In genomic region chr14:85530626-85531025, GRCh38 we compare ENCODE assay signal across 9 cellular contexts. TPM values are rescaled to one million over a fixed set of nuclear protein-coding genes. Genes with fewer than 3 reads are reported as not detected.
DNase-seq lines count a peak whose midpoint lies in the region; ATAC-seq, FAIRE-seq and TF ChIP-seq lines count a peak whose summit lies in the region.
"Had no signal": no experiment of that assay in that cellular context is flagged by ENCODE, and none has a peak within 500 bp of the region (broad histone marks: within the 10 kb centered on the region; RNA-seq: fewer than 3 reads in every experiment).

No MANE protein-coding gene starts in this region.

- peaks cover 7% of the 10 kb centered on the region for H3K36me3 Mint-ChIP-seq in activated CD8-positive, alpha-beta T cell treated with anti-CD3 and anti-CD28 coated beads, Interleukin-2, amount 10 ng/mL, durations not matched to agents 7 days and 5 days (ENCODE audit: low read depth)

- ATAC-seq in A549 (no peak), left lobe of liver (no peak), HG02852 (IDR thresholded peaks at IDR 0.05; ENCODE audit: unreplicated experiment) (no peak)
- ATAC-seq in activated CD8-positive, alpha-beta T cell treated with anti-CD3 and anti-CD28 coated beads, Interleukin-2, amount 10 ng/mL, durations not matched to agents 7 days and 5 days: no peak

- H3K9me3 ChIP-seq in A549 (no peaks in the 10 kb centered on the region), SJCRH30 (replicated peaks) (no peaks in the 10 kb centered on the region), neuronal stem cell (replicated peaks in 1 of 2; ENCODE audit: control insufficient read depth in 2 of 2, insufficient read depth in 1 of 2, low read depth in 1 of 2, low read length in 2 of 2) (no peaks in the 10 kb centered on the region)

- no peak for TF ChIP-seq CTCF in A549 (IDR thresholded peaks at IDR 0.05)
- TF ChIP-seq CTCF in fibroblast of pulmonary artery (IDR thresholded peaks at IDR 0.05; ENCODE audit: low read length, missing control alignments): no peak

- H3K9ac ChIP-seq in neuronal stem cell (ENCODE audit: low read depth, low read length, poor library complexity): no peak overlapping the region

- peak overlapping the region in 1 of 2 experiments; percentile 86; a peak in 3 of 6 replicates for H3K27ac ChIP-seq in A549
- peak overlapping the region; percentile 48 for H3K27ac ChIP-seq in SJCRH30
- H3K27ac ChIP-seq in neuronal stem cell (replicated peaks; ENCODE audit: low read length): no peak overlapping the region

- H2AFZ ChIP-seq in neuronal stem cell (ENCODE audit: low read length): peak overlapping the region; percentile 96

- H3K14ac ChIP-seq in neuronal stem cell (ENCODE audit: low read length): no peak overlapping the region

- H2BK12ac ChIP-seq in neuronal stem cell (ENCODE audit: low read length): no peak overlapping the region

- no peak overlapping the region for H3K18ac ChIP-seq in neuronal stem cell (ENCODE audit: low read length)

- no peak for FAIRE-seq in A549 (lab: Jason Lieb, UNC)
- FAIRE-seq: islet of Langerhans had no signal

- H3K4me1 Mint-ChIP-seq in activated CD8-positive, alpha-beta T cell treated with anti-CD3 and anti-CD28 coated beads, Interleukin-2, amount 10 ng/mL, durations not matched to agents 7 days and 5 days (ENCODE audit: low read depth): peaks cover 20% of the 10 kb centered on the region

- TF ChIP-seq EP300 in A549 (IDR thresholded peaks at IDR 0.05): no peak

- no peak overlapping the region for H2BK15ac ChIP-seq in neuronal stem cell (ENCODE audit: low read length)

- CTCF ChIA-PET in A549 (lab: Yijun Ruan, JAX): interaction anchor here (1.7 to 4.3 kb wide), 3 partner anchors 23 to 120 kb away, joined by 4 to 30 read pairs (median 17); no protein-coding TSS in a partner anchor
- CTCF ChIA-PET in activated CD8-positive, alpha-beta T cell treated with anti-CD3 and anti-CD28 coated beads, Interleukin-2, amount 10 ng/mL, durations not matched to agents 7 days and 5 days (lab: Charles Lee): no interaction called here

- no peaks in the 10 kb centered on the region for H3K79me1 ChIP-seq in neuronal stem cell (ENCODE audit: low read depth, low read length)

- H3K27me3 Mint-ChIP-seq in activated CD8-positive, alpha-beta T cell treated with anti-CD3 and anti-CD28 coated beads, Interleukin-2, amount 10 ng/mL, durations not matched to agents 7 days and 5 days (ENCODE audit: low read depth): peaks cover 70% of the 10 kb centered on the region

- no peak overlapping the region for H2AK5ac ChIP-seq in neuronal stem cell (ENCODE audit: low read depth, low read length)

- H3K27me3 ChIP-seq in SJCRH30: no peaks in the 10 kb centered on the region
- peaks cover 2 to 63% (median 35%) of the 10 kb centered on the region in 3 experiments for H3K27me3 ChIP-seq in neuronal stem cell (ENCODE audit: control insufficient read depth in 3 of 3, insufficient read depth in 3 of 3, low read depth in 1 of 3, low read length in 3 of 3)

- H3K4me2 ChIP-seq in A549 (peak overlapping the region; percentile 85), neuronal stem cell (ENCODE audit: insufficient read depth, low read length, poor library complexity, severe bottlenecking) (peak overlapping the region; percentile 93)

- no peak overlapping the region for H3K27ac Mint-ChIP-seq in activated CD8-positive, alpha-beta T cell treated with anti-CD3 and anti-CD28 coated beads, Interleukin-2, amount 10 ng/mL, durations not matched to agents 7 days and 5 days

- TF ChIP-seq POLR2A in A549 (IDR thresholded peaks at IDR 0.05; ENCODE audit: low read length): no peak

- no peak overlapping the region for H3K23ac ChIP-seq in neuronal stem cell (ENCODE audit: low read depth, low read length, poor library complexity)

- H3K4ac ChIP-seq in neuronal stem cell (ENCODE audit: low read length): no peak overlapping the region

- H2BK120ac ChIP-seq in neuronal stem cell (ENCODE audit: low read depth, low read length): no peak overlapping the region

- H3K4me3 ChIP-seq in A549 (peak overlapping the region; percentile 51), SJCRH30 (peak overlapping the region; percentile 96), fibroblast of pulmonary artery (replicated peaks; ENCODE audit: low read depth, low read length) (peak overlapping the region; percentile 83), neuronal stem cell (ENCODE audit: low read length in 2 of 2) (peak overlapping the region; percentile 56 to 82)

- no peak for DNase-seq in A549 (ENCODE audit: low read depth in 1 of 2, low spot score in 1 of 2)
- DNase-seq in SJCRH30: peak in 1 of 2 experiments; percentile 2
- no peak for DNase-seq in fibroblast of pulmonary artery (ENCODE audit: low read depth)
- peak; percentile 6 for DNase-seq in neuronal stem cell (ENCODE audit: low spot score)
- DNase-seq in left lobe of liver (ENCODE audit: low spot score): no peak
- DNase-seq in activated CD8-positive, alpha-beta T cell treated with anti-CD3 and anti-CD28 coated beads, Interleukin-2, amount 10 ng/mL, durations not matched to agents 7 days and 5 days: no peak
- no peak for DNase-seq in HuH-7 (ENCODE audit: low spot score)

- POLR2A ChIA-PET in A549 (lab: Yijun Ruan, JAX): interaction anchor here (1.0 to 1.2 kb wide), 2 partner anchors 112 to 297 kb away, joined by 3 read pairs; no protein-coding TSS in a partner anchor
- POLR2A ChIA-PET in activated CD8-positive, alpha-beta T cell treated with anti-CD3 and anti-CD28 coated beads, Interleukin-2, amount 10 ng/mL, durations not matched to agents 7 days and 5 days (lab: Charles Lee): no interaction called here

- H4K8ac ChIP-seq in neuronal stem cell (ENCODE audit: low read depth, low read length): no peak overlapping the region

- TF ChIP-seq RAD21 in A549 (conservative IDR thresholded peaks at IDR 0.05 in 1 of 2, IDR thresholded peaks at IDR 0.05 in 1 of 2): no peak

- H3K4me3 Mint-ChIP-seq in activated CD8-positive, alpha-beta T cell treated with anti-CD3 and anti-CD28 coated beads, Interleukin-2, amount 10 ng/mL, durations not matched to agents 7 days and 5 days: no peak overlapping the region

- WGBS in A549 (ENCODE audit: missing lambda C conversion rate): 37% methylated on average over 7 of the region's 7 CpGs
- WGBS in neuronal stem cell (ENCODE audit: extremely low coverage in 2 of 2, insufficient read length in 2 of 2, insufficient replicate concordance in 1 of 2), 2 donors: no CpG with 5 or more reads among the region's 7 CpGs

- H3K9me3 Mint-ChIP-seq in activated CD8-positive, alpha-beta T cell treated with anti-CD3 and anti-CD28 coated beads, Interleukin-2, amount 10 ng/mL, durations not matched to agents 7 days and 5 days (ENCODE audit: insufficient read depth): no peaks in the 10 kb centered on the region

- H3K4me1 ChIP-seq in A549 (peaks cover 25% of the 10 kb centered on the region), SJCRH30 (peaks cover 12% of the 10 kb centered on the region), neuronal stem cell (ENCODE audit: control insufficient read depth in 2 of 2, insufficient read depth in 1 of 2, low read depth in 1 of 2, low read length in 2 of 2) (peaks cover 0 to 14% of the 10 kb centered on the region in 2 donors)

- H2BK5ac ChIP-seq in neuronal stem cell (ENCODE audit: low read length): no peak overlapping the region

- no peaks in the 10 kb centered on the region for H3K36me3 ChIP-seq in SJCRH30
- no peaks in the 10 kb centered on the region for H3K36me3 ChIP-seq in neuronal stem cell (replicated peaks in 1 of 2; ENCODE audit: control insufficient read depth in 2 of 2, insufficient read depth in 2 of 2, low read length in 2 of 2)

- H4K91ac ChIP-seq in neuronal stem cell (ENCODE audit: low read depth, low read length, poor library complexity): no peak overlapping the region

TF ChIP-seq in A549, 52 proteins besides CTCF, POLR2A, EP300 and RAD21 (continues in another document):
- TF ChIP-seq RNF2 (IDR thresholded peaks at IDR 0.05; ENCODE audit: borderline replicate concordance, low read depth): no peak
- no peak for TF ChIP-seq BHLHE40 (IDR thresholded peaks at IDR 0.05; ENCODE audit: low read depth, low read length)
- no peak for TF ChIP-seq MAZ (IDR thresholded peaks at IDR 0.05; ENCODE audit: borderline replicate concordance, low read depth, low read length)
- no peak for TF ChIP-seq EHMT2 (IDR thresholded peaks at IDR 0.05; ENCODE audit: low read depth)
- TF ChIP-seq HOXB13 (CRISPR knock-in tag; IDR thresholded peaks at IDR 0.05; ENCODE audit: low read depth): no peak
- TF ChIP-seq TP53 (CRISPR knock-in tag; IDR thresholded peaks at IDR 0.05): no peak
- no peak for TF ChIP-seq BCL3 (IDR thresholded peaks at IDR 0.05)

RNA-seq across cellular contexts. Expression of gene FLRT2, which starts 0.7 kb away (rescaled TPM):
- polyA plus RNA-seq in A549 (2011; rRNA removed) (6.4 and 7.5 TPM in 2 replicates), A549 (2017; fragmentation: RNase III; extraction: RNeasy Plus Mini Kit Qiagen cat#74134 plus additional on column Dnase treatment) (6.6 to 7.0 TPM (median 6.8 TPM) in 3 replicates)
- polyA plus RNA-seq in A549 (2012; cell fraction: cytosol; rRNA removed): 2.6 and 4.2 TPM in 2 replicates
- polyA plus RNA-seq in A549 (2012; cell fraction: nucleus; rRNA removed): 13.0 and 24.3 TPM in 2 replicates
- polyA minus RNA-seq in A549 (2011; rRNA and poly(A)+ RNA removed): 12.6 and 13.3 TPM in 2 replicates
- 22.7 and 23.5 TPM in 2 replicates for total RNA-seq in SJCRH30 (2014; rRNA removed; shearing (Covaris generic))
- polyA plus RNA-seq in neuronal stem cell (2013, experiment 1 of 2): 5.2 TPM
- 5.2 TPM for polyA plus RNA-seq in neuronal stem cell (2013, experiment 2 of 2)
- 1.7 TPM for total RNA-seq in left lobe of liver
- total RNA-seq in activated CD8-positive, alpha-beta T cell treated with anti-CD3 and anti-CD28 coated beads, Interleukin-2, amount 10 ng/mL, durations not matched to agents 7 days and 5 days: not detected
